In genomic region chr4:139245590-139245989, GRCh38 we compare ENCODE assay signal across 1 cellular context.
TF ChIP-seq lines count a peak whose summit lies in the region.

No MANE protein-coding gene starts in this region.

TF ChIP-seq in endothelial cell of umbilical vein, 7 proteins besides CTCF, POLR2A, EP300 and RAD21:
- TF ChIP-seq MYC (IDR thresholded peaks at IDR 0.05; ENCODE audit: low read depth, low read length) = no peak
- no peak for TF ChIP-seq EZH2 (IDR thresholded peaks at IDR 0.05; ENCODE audit: borderline replicate concordance, low read depth, low read length, severe bottlenecking)
